1 cellular context compared by ENCODE assay signal in the genomic region with DNA sequence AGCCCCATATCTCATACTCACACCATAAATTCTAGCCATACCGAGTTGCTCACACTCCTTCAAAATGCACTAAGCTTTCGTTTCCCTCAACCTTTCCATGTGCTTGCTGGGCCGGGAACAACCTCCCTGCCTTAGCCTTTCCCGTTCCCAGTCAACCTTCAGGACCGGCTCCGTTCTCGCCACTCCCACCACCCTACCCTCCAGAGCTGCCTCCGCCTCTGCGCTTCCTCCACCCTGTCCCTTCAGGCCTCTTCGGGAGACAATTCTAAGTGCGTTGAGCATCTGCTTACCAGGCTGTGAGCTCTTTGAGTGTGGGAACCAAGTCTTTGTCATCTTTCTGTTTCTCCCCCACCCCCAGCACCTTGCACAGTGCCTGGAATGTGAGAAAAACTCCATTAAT.
TF ChIP-seq lines count a peak whose summit lies in the region.

No MANE protein-coding gene starts in this region.

TF ChIP-seq in WTC11, 78 proteins besides CTCF, POLR2A, EP300 and RAD21 (continued from another document):
- TF ChIP-seq, protein P1, sequence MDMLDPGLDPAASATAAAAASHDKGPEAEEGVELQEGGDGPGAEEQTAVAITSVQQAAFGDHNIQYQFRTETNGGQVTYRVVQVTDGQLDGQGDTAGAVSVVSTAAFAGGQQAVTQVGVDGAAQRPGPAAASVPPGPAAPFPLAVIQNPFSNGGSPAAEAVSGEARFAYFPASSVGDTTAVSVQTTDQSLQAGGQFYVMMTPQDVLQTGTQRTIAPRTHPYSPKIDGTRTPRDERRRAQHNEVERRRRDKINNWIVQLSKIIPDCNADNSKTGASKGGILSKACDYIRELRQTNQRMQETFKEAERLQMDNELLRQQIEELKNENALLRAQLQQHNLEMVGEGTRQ (CRISPR knock-in tag; IDR thresholded peaks at IDR 0.05), result no peak
- no peak for TF ChIP-seq FOXK1 (CRISPR knock-in tag; IDR thresholded peaks at IDR 0.05)
- TF ChIP-seq, protein P2, sequence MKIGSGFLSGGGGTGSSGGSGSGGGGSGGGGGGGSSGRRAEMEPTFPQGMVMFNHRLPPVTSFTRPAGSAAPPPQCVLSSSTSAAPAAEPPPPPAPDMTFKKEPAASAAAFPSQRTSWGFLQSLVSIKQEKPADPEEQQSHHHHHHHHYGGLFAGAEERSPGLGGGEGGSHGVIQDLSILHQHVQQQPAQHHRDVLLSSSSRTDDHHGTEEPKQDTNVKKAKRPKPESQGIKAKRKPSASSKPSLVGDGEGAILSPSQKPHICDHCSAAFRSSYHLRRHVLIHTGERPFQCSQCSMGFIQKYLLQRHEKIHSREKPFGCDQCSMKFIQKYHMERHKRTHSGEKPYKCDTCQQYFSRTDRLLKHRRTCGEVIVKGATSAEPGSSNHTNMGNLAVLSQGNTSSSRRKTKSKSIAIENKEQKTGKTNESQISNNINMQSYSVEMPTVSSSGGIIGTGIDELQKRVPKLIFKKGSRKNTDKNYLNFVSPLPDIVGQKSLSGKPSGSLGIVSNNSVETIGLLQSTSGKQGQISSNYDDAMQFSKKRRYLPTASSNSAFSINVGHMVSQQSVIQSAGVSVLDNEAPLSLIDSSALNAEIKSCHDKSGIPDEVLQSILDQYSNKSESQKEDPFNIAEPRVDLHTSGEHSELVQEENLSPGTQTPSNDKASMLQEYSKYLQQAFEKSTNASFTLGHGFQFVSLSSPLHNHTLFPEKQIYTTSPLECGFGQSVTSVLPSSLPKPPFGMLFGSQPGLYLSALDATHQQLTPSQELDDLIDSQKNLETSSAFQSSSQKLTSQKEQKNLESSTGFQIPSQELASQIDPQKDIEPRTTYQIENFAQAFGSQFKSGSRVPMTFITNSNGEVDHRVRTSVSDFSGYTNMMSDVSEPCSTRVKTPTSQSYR (CRISPR knock-in tag; IDR thresholded peaks at IDR 0.05), result no peak
- TF ChIP-seq ZNF219 (CRISPR knock-in tag; IDR thresholded peaks at IDR 0.05; ENCODE audit: borderline replicate concordance), result no peak
- TF ChIP-seq, protein P3, sequence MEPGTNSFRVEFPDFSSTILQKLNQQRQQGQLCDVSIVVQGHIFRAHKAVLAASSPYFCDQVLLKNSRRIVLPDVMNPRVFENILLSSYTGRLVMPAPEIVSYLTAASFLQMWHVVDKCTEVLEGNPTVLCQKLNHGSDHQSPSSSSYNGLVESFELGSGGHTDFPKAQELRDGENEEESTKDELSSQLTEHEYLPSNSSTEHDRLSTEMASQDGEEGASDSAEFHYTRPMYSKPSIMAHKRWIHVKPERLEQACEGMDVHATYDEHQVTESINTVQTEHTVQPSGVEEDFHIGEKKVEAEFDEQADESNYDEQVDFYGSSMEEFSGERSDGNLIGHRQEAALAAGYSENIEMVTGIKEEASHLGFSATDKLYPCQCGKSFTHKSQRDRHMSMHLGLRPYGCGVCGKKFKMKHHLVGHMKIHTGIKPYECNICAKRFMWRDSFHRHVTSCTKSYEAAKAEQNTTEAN (CRISPR knock-in tag; IDR thresholded peaks at IDR 0.05), result no peak
- TF ChIP-seq ZNF671 (CRISPR knock-in tag; IDR thresholded peaks at IDR 0.05), result no peak
- no peak for TF ChIP-seq ZNF396 (CRISPR knock-in tag; IDR thresholded peaks at IDR 0.05; ENCODE audit: borderline replicate concordance)
